23 cellular contexts compared by ENCODE assay signal in the genomic region with DNA sequence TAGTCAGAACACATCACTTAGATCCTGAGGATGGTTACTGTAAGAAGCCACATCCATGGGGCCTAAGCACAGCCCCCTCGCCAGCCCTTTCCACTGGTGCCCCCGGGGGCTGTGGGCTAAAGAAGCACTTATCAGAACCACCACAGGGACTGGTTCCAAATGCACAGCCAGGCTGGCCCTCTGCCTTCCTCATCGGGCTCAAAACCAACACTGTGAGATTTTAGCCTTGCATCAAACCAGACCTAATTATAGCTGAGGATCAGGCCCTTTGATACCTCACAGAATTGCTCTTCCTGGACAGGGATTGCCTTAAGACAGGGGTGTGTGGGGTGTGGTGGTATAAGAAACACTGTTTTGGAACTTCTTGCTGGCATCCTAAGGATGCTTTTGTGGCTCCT.
"Had no signal": no experiment of that assay in that cellular context is flagged by ENCODE, and none has a peak within 500 bp of the region (broad histone marks: within the 10 kb centered on the region; RNA-seq: fewer than 3 reads in every experiment).

No MANE protein-coding gene starts in this region.

- H3K36me3 ChIP-seq: breast epithelium, colonic mucosa, neural progenitor cell, right lobe of liver had no signal

- H3K27ac ChIP-seq: breast epithelium, colonic mucosa, lower lobe of right lung, neural progenitor cell, right lobe of liver, vagina had no signal

- H3K9me3 ChIP-seq: breast epithelium, colonic mucosa, lower lobe of right lung, right lobe of liver, vagina had no signal

- ATAC-seq: activated naive CD8-positive, alpha-beta T cell treated with anti-CD3 and anti-CD28 coated beads, Interleukin-2, amount 50 U/mL, for 24 hours; lower lobe of right lung; natural killer cell; right lobe of liver; stimulated activated effector memory CD8-positive, alpha-beta T cell treated with anti-CD3 and anti-CD28 coated beads, Interleukin-12 subunit alpha, Interleukin-12 subunit beta, amount 100 ng/mL, for 72 hours; stimulated activated naive CD8-positive, alpha-beta T cell treated with anti-CD3 and anti-CD28 coated beads, Interleukin-15, amount 100 ng/mL, for 72 hours; T-helper 17 cell had no signal

- H3K4me1 ChIP-seq: breast epithelium, colonic mucosa, lower lobe of right lung, neural progenitor cell, right lobe of liver, vagina had no signal

- H3K4me2 ChIP-seq: neural progenitor cell had no signal

- DNase-seq: activated CD4-positive, alpha-beta memory T cell treated with anti-CD3 and anti-CD28 coated beads, Interleukin-2, amount 10 ng/mL, durations not matched to agents 7 days and 5 days; activated CD4-positive, alpha-beta T cell treated with anti-CD3 and anti-CD28 coated beads, Interleukin-2, amount 10 ng/mL, durations not matched to agents 7 days and 5 days; activated CD4-positive, CD25-positive, alpha-beta regulatory T cell treated with anti-CD3 and anti-CD28 coated beads, Interleukin-2, amount 50 U/mL, for 72 hours; activated naive CD8-positive, alpha-beta T cell treated with anti-CD3 and anti-CD28 coated beads, Interleukin-2, amount 50 U/mL, for 24 hours; activated T-cell treated with anti-CD3 and anti-CD28 coated beads, Interleukin-2, amount 50 U/mL, for 48 hours; amygdala; colonic mucosa; effector CD8-positive, alpha-beta T cell; hippocampal formation; kidney; lower lobe of right lung; natural killer cell; occipital lobe; right lobe of liver; stimulated activated CD4-positive, alpha-beta T cell treated with anti-CD3 and anti-CD28 coated beads, Interleukin-12 subunit alpha, Interleukin-12 subunit beta, amount 100 ng/mL, for 4 hours; stimulated activated CD4-positive, alpha-beta T cell treated with anti-CD3 and anti-CD28 coated beads, Interleukin-4, amount 100 ng/mL, for 24 hours; stimulated activated naive CD8-positive, alpha-beta T cell treated with anti-CD3 and anti-CD28 coated beads, Interleukin-15, amount 100 ng/mL, for 72 hours; T-helper 17 cell; T1000 had no signal

- H3K4me3 ChIP-seq: breast epithelium, colonic mucosa, lower lobe of right lung, neural progenitor cell, right lobe of liver, vagina had no signal

- H3K27me3 ChIP-seq: breast epithelium, colonic mucosa, neural progenitor cell, right lobe of liver, vagina had no signal

- H3K9ac ChIP-seq: neural progenitor cell had no signal
